Comparison of ENCODE assay signal across 8 cellular contexts in genomic region chr2:26770986-26771586, GRCh38. TPM values are rescaled to one million over a fixed set of nuclear protein-coding genes. Genes with fewer than 3 reads are reported as not detected.
DNase-seq lines count a peak whose midpoint lies in the region; ATAC-seq and TF ChIP-seq lines count a peak whose summit lies in the region.

No MANE protein-coding gene starts in this region.

- H3K36me3 ChIP-seq in endodermal cell (ENCODE audit: control insufficient read depth, insufficient read depth, low read length) (peaks cover 11% of the 10 kb centered on the region), aorta (ENCODE audit: control insufficient read depth in 1 of 2, insufficient read depth in 2 of 2, low read length in 1 of 2) (peaks cover 0 to 2% of the 10 kb centered on the region in 2 donors)

- H3K27ac Mint-ChIP-seq in T-cell, result peak overlapping the region; percentile 86 to 93
- no peak overlapping the region for H3K27ac Mint-ChIP-seq in endodermal cell

- ATAC-seq in T-cell (replicated peaks in 1 of 4), result no peak
- peak; percentile 41 for ATAC-seq in aorta (ENCODE audit: low FRiP score)
- no peak for ATAC-seq in HG02623 (IDR thresholded peaks at IDR 0.05; ENCODE audit: unreplicated experiment)

- TF ChIP-seq CTCF in endodermal cell (conservative IDR thresholded peaks at IDR 0.05), result peak; percentile 67

- intact Hi-C loops in aorta (cut with DNase I), result no loop called here

- H3K27me3 ChIP-seq in endodermal cell (ENCODE audit: control insufficient read depth, insufficient read depth, low read length, poor library complexity, severe bottlenecking) (no peaks in the 10 kb centered on the region), aorta (ENCODE audit: control insufficient read depth in 1 of 2, insufficient read depth in 2 of 2, low read length in 1 of 2) (no peaks in the 10 kb centered on the region)

- H3K4me1 Mint-ChIP-seq in T-cell (peaks cover 33 to 58% (median 56%) of the 10 kb centered on the region in 3 donors), endodermal cell (peaks cover 8% of the 10 kb centered on the region)

- peaks cover 5% of the 10 kb centered on the region for H3K36me3 Mint-ChIP-seq in T-cell
- peaks cover 8% of the 10 kb centered on the region for H3K36me3 Mint-ChIP-seq in endodermal cell (ENCODE audit: low read depth)

- H3K9me3 Mint-ChIP-seq in T-cell, result no peaks in the 10 kb centered on the region
- no peaks in the 10 kb centered on the region for H3K9me3 Mint-ChIP-seq in endodermal cell

- CTCF ChIA-PET in T-cell (lab: Charles Lee), result no interaction called here

- peak; percentile 73 for DNase-seq in activated effector memory CD4-positive, alpha-beta T cell treated with anti-CD3 and anti-CD28 coated beads, Interleukin-2, amount 50 U/mL, for 16 hours
- DNase-seq in activated effector memory CD4-positive, alpha-beta T cell treated with Interleukin-2 at 50 U/mL for 16 hours, result no peak
- DNase-seq in T-cell (peak in 5 of 34 experiments; percentile 11 to 31 (median 22)), endodermal cell (no peak), mucosa of gallbladder (ENCODE audit: low spot score) (peak; percentile 82), aorta (peak; percentile 84 to 92)
- DNase-seq in effector CD4-positive, alpha-beta T cell, result no peak

- H3K27me3 Mint-ChIP-seq in T-cell (no peaks in the 10 kb centered on the region), endodermal cell (ENCODE audit: insufficient read depth) (no peaks in the 10 kb centered on the region)

- H3K27ac ChIP-seq in endodermal cell (ENCODE audit: low read depth, low read length), result no peak overlapping the region
- no peak overlapping the region for H3K27ac ChIP-seq in aorta (ENCODE audit: low read depth in 1 of 2, low read length in 2 of 2)

- no peak overlapping the region for H3K9ac ChIP-seq in endodermal cell (ENCODE audit: extremely low read depth, low read length, poor library complexity, severe bottlenecking)

- POLR2A ChIA-PET in T-cell (lab: Charles Lee), result interaction anchor here (0.6 kb wide), 2 partner anchors 70 to 1409 kb away, joined by 6 read pairs; no protein-coding TSS in a partner anchor

- H3K4me3 ChIP-seq in endodermal cell (ENCODE audit: low read length) (no peak overlapping the region), aorta (ENCODE audit: low read length in 2 of 2) (no peak overlapping the region)

- peaks cover 3% of the 10 kb centered on the region for H3K4me1 ChIP-seq in endodermal cell (ENCODE audit: control insufficient read depth, insufficient read depth, low read length)
- no peaks in the 10 kb centered on the region for H3K4me1 ChIP-seq in aorta (ENCODE audit: control insufficient read depth in 1 of 2, insufficient read depth in 2 of 2, low read length in 2 of 2)

- 92 to 96% methylated on average over 4 to 6 of the region's 6 CpGs for WGBS in endodermal cell (ENCODE audit: insufficient coverage in 1 of 2, insufficient read length in 1 of 2), 2 experiments
- 79 to 80% methylated on average over 6 of the region's 6 CpGs for WGBS in aorta, 2 donors

- H3K4me3 Mint-ChIP-seq in T-cell, result no peak overlapping the region
- no peak overlapping the region for H3K4me3 Mint-ChIP-seq in endodermal cell

- H3K9me3 ChIP-seq in endodermal cell (ENCODE audit: control insufficient read depth, low read length), result no peaks in the 10 kb centered on the region
- no peaks in the 10 kb centered on the region for H3K9me3 ChIP-seq in aorta (ENCODE audit: control insufficient read depth, low read length)

RNA-seq across cellular contexts. Expression of gene SLC35F6, which starts 7.0 kb away (rescaled TPM):
- 10 to 100 TPM; 17.6 to 20.0 (median 18.4) TPM for total RNA-seq in T-cell
- total RNA-seq in endodermal cell, result 10 to 100 TPM; 23.3 to 24.8 TPM
- 13.4 TPM for polyA plus RNA-seq in endodermal cell (2013, experiment 1 of 2)
- polyA plus RNA-seq in endodermal cell (2013, experiment 2 of 2), result 12.8 TPM
- 33.0 TPM for total RNA-seq in mucosa of gallbladder
- 10 to 100 TPM; 33.2 to 34.6 TPM for total RNA-seq in aorta
- 1 to 10 TPM; 9.6 to 10.0 TPM for polyA plus RNA-seq in aorta

RNA-seq across cellular contexts. Expression of gene CENPA, which starts 14.8 kb away (rescaled TPM):
- total RNA-seq in T-cell, result 1 to 10 TPM in 2 of 5 donors, under 1 TPM in 3; 0.30 to 1.9 (median 0.76) TPM
- total RNA-seq in endodermal cell, result 10 to 100 TPM; 21.5 to 38.3 TPM
- polyA plus RNA-seq in endodermal cell (2013, experiment 1 of 2), result 38.5 TPM
- polyA plus RNA-seq in endodermal cell (2013, experiment 2 of 2), result 41.6 TPM
- 1.3 TPM for total RNA-seq in mucosa of gallbladder
- 1 to 10 TPM in 1 of 2 donors, under 1 TPM in 1; 0.23 to 1.2 TPM for total RNA-seq in aorta
- polyA plus RNA-seq in aorta, result not detected

Comparison
In these comparisons a context has a peak if more than half of its experiments do, and no peak if none do; other contexts are left out.
1. DNase-seq: peak in activated effector memory CD4-positive, alpha-beta T cell treated with anti-CD3 and anti-CD28 coated beads, Interleukin-2, amount 50 U/mL, for 16 hours (single experiment), mucosa of gallbladder (single experiment) and aorta (2 of 2); none in activated effector memory CD4-positive, alpha-beta T cell treated with Interleukin-2 at 50 U/mL for 16 hours (single experiment), endodermal cell (single experiment) and effector CD4-positive, alpha-beta T cell (single experiment).